In the genomic region with DNA sequence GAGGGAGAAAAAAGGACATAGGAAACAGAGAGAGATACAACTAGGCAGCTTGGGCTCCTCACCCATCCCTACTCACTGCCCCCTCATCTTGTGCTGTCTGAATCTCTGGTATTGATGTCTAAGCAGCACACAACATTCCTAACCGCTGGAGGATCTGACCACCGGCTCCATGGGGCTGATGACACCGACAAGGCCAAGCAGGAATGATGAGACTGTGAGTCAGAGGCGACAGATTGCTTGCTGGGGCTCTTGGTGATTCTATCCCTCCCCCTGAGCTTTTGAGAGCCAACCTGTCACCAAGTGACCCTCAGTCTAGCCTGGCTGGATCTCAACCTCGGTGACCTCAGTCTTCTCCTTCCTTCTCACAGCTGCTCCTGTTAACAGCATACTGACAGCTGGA, we compare ENCODE assay signal across 13 cellular contexts. TPM values are rescaled to one million over a fixed set of nuclear protein-coding genes. Genes with fewer than 3 reads are reported as not detected.
DNase-seq lines count a peak whose midpoint lies in the region; ATAC-seq, FAIRE-seq and TF ChIP-seq lines count a peak whose summit lies in the region.
"Had no signal": no experiment of that assay in that cellular context is flagged by ENCODE, and none has a peak within 500 bp of the region (broad histone marks: within the 10 kb centered on the region; RNA-seq: fewer than 3 reads in every experiment).

No MANE protein-coding gene starts in this region.

- TF ChIP-seq POLR2A in vagina (IDR thresholded peaks at IDR 0.05), result no peak

- peak overlapping the region; percentile 53; the same call in 1 of the 2 replicates for H2AFZ ChIP-seq in SK-N-SH (ENCODE audit: low read depth)

- peak overlapping the region in 1 of 2 experiments; percentile 74; a peak in 2 of 4 replicates for H3K27ac ChIP-seq in SK-N-SH (ENCODE audit: low read depth in 2 of 2, low read length in 1 of 2)
- H3K27ac ChIP-seq in vagina, result no peak overlapping the region
- H3K27ac ChIP-seq: 22Rv1, left lung, testis had no signal

- H3K9me2 ChIP-seq in SK-N-SH, result no peaks in the 10 kb centered on the region

- TF ChIP-seq CTCF in SK-N-SH (IDR thresholded peaks at IDR 0.05) (no peak), vagina (IDR thresholded peaks at IDR 0.05) (no peak)

- peak in 1 of 2 experiments; percentile 86; a peak in 2 of 4 replicates for TF ChIP-seq EP300 in SK-N-SH (IDR thresholded peaks at IDR 0.05; ENCODE audit: borderline replicate concordance in 1 of 2, low read depth in 1 of 2, low read length in 1 of 2)

- peak overlapping the region; percentile 53 for H3K9ac ChIP-seq in SK-N-SH

- no peaks in the 10 kb centered on the region for H3K36me3 ChIP-seq in SK-N-SH (replicated peaks in 1 of 2; ENCODE audit: control insufficient read depth in 1 of 2, insufficient read depth in 2 of 2, low read length in 1 of 2)
- H3K36me3 ChIP-seq in vagina, result no peaks in the 10 kb centered on the region
- H3K36me3 ChIP-seq: left lung had no signal

- H3K4me2 ChIP-seq in SK-N-SH, result peak overlapping the region; percentile 19

- 13% methylated on average over 3 of the region's 5 CpGs for WGBS in SK-N-SH (ENCODE audit: low lambda C conversion rate)

- H3K27me3 ChIP-seq in SK-N-SH (ENCODE audit: insufficient read depth) (no peaks in the 10 kb centered on the region), vagina (no peaks in the 10 kb centered on the region)
- H3K27me3 ChIP-seq: testis had no signal

- intact Hi-C loops in vagina (cut with DNase I), result no loop called here

- peak; percentile 1 for DNase-seq in DMS 273 (lab: John Stamatoyannopoulos, UW; ENCODE audit: unreplicated experiment)
- no peak for DNase-seq in DMS 273 treated with DMSO at 0.1 percent for 48 hours (lab: John Stamatoyannopoulos, UW)
- no peak for DNase-seq in SK-N-SH
- DNase-seq in fibroblast of peridontal ligament (ENCODE audit: extremely low read depth), result peak; percentile 54
- DNase-seq in urothelium cell line (ENCODE audit: low spot score), result peak; percentile 64
- no peak for DNase-seq in NCI-H2081 treated with DMSO at 0.1 percent for 48 hours (lab: John Stamatoyannopoulos, UW)
- DNase-seq in vagina (ENCODE audit: extremely low spot score in 2 of 2), result no peak
- DNase-seq: activated naive CD8-positive, alpha-beta T cell treated with anti-CD3 and anti-CD28 coated beads for 36 hours; left lung; testis had no signal

- H3K4me1 ChIP-seq in SK-N-SH (ENCODE audit: control insufficient read depth in 1 of 2, insufficient read depth in 2 of 2, low read depth in 1 of 2, low read length in 1 of 2), result peaks cover 3 to 38% of the 10 kb centered on the region in 2 experiments; a peak in 3 of 4 replicates
- peaks cover 8% of the 10 kb centered on the region for H3K4me1 ChIP-seq in vagina
- H3K4me1 ChIP-seq: left lung, testis had no signal

- POLR2A ChIA-PET in SK-N-SH (lab: Yijun Ruan, JAX), result no interaction called here

- H3K9me3 ChIP-seq in SK-N-SH (no peaks in the 10 kb centered on the region), vagina (no peaks in the 10 kb centered on the region)
- H3K9me3 ChIP-seq: left lung, testis had no signal

- peaks cover 7% of the 10 kb centered on the region for H3F3A ChIP-seq in SK-N-SH (replicated peaks; ENCODE audit: insufficient read depth)

- FAIRE-seq in urothelium cell line (lab: Jason Lieb, UNC), result peak; percentile 68
- FAIRE-seq: D721Med had no signal

- no peaks in the 10 kb centered on the region for H4K20me1 ChIP-seq in SK-N-SH (ENCODE audit: insufficient read depth)

- no peak for ATAC-seq in GM18873 (IDR thresholded peaks at IDR 0.05; ENCODE audit: low FRiP score, unreplicated experiment)
- ATAC-seq: left lung had no signal

- no peak overlapping the region for H3K4me3 ChIP-seq in SK-N-SH (ENCODE audit: low read depth in 2 of 2, low read length in 1 of 2)
- H3K4me3 ChIP-seq in vagina, result no peak overlapping the region
- H3K4me3 ChIP-seq: left lung, testis had no signal

- no peaks in the 10 kb centered on the region for H3K79me2 ChIP-seq in SK-N-SH (ENCODE audit: insufficient read depth)

- no peak for TF ChIP-seq RAD21 in SK-N-SH (IDR thresholded peaks at IDR 0.05; ENCODE audit: low read length)

- CTCF ChIA-PET in SK-N-SH (lab: Yijun Ruan, JAX), result no interaction called here

TF ChIP-seq in SK-N-SH, 30 proteins besides CTCF, POLR2A, EP300 and RAD21 (continues in another document):
- TF ChIP-seq TCF12 (IDR thresholded peaks at IDR 0.05) (peak; percentile 78), NFIC (IDR thresholded peaks at IDR 0.05; ENCODE audit: borderline replicate concordance) (peak; percentile 69; the same call in 1 of the 2 replicates), JUND (IDR thresholded peaks at IDR 0.05) (peak; percentile 61), TEAD4 (IDR thresholded peaks at IDR 0.05; ENCODE audit: borderline replicate concordance, insufficient read depth) (0 out of 2 replicates have a peak, but pooled peaks have one; percentile 40), REST (IDR thresholded peaks at IDR 0.05; ENCODE audit: low read depth, low read length) (no peak), FOSL2 (IDR thresholded peaks at IDR 0.05; ENCODE audit: borderline replicate concordance, low read depth) (peak; percentile 82), EZH2phosphoT487 (IDR thresholded peaks at IDR 0.05; ENCODE audit: borderline replicate concordance, low read depth) (no peak), YY1 (IDR thresholded peaks at IDR 0.05; ENCODE audit: low read depth) (no peak), PBX3 (IDR thresholded peaks at IDR 0.05) (peak; percentile 79), RXRA (IDR thresholded peaks at IDR 0.05; ENCODE audit: borderline replicate concordance, low read depth) (peak; percentile 62; the same call in 1 of the 2 replicates), FOXJ3 (CRISPR knock-in tag; IDR thresholded peaks at IDR 0.05) (no peak), CHD2 (IDR thresholded peaks at IDR 0.05; ENCODE audit: low read length, partially characterized antibody) (no peak)
- TF ChIP-seq, protein P1, sequence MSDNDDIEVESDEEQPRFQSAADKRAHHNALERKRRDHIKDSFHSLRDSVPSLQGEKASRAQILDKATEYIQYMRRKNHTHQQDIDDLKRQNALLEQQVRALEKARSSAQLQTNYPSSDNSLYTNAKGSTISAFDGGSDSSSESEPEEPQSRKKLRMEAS (IDR thresholded peaks at IDR 0.05; ENCODE audit: low read depth), result peak; percentile 51; the same call in 1 of the 2 replicates
- TF ChIP-seq, protein P2, sequence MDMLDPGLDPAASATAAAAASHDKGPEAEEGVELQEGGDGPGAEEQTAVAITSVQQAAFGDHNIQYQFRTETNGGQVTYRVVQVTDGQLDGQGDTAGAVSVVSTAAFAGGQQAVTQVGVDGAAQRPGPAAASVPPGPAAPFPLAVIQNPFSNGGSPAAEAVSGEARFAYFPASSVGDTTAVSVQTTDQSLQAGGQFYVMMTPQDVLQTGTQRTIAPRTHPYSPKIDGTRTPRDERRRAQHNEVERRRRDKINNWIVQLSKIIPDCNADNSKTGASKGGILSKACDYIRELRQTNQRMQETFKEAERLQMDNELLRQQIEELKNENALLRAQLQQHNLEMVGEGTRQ (IDR thresholded peaks at IDR 0.05; ENCODE audit: borderline replicate concordance, low read depth, low read length), result no peak

RNA-seq across cellular contexts. Expression of gene PAMR1, which starts 13.8 kb away (rescaled TPM):
- polyA plus RNA-seq in SK-N-SH (2012; rRNA removed), result 0.31 and 0.42 TPM in 2 replicates
- 0.21 and 0.30 TPM in 2 replicates for polyA plus RNA-seq in SK-N-SH (2012; cell fraction: cytosol; rRNA removed)
- polyA plus RNA-seq in SK-N-SH (2012; cell fraction: nucleus; rRNA removed), result 1.2 and 1.6 TPM in 2 replicates
- 46.7 TPM for total RNA-seq in vagina
- total RNA-seq: activated naive CD8-positive, alpha-beta T cell treated with anti-CD3 and anti-CD28 coated beads for 36 hours had no signal

Comparison
In these comparisons a context has a peak if more than half of its experiments do, and no peak if none do; other contexts are left out.
1. DNase-seq: peak in DMS 273 (single experiment), fibroblast of peridontal ligament (single experiment) and urothelium cell line (single experiment); none in DMS 273 treated with DMSO at 0.1 percent for 48 hours (single experiment), SK-N-SH (single experiment), NCI-H2081 treated with DMSO at 0.1 percent for 48 hours (single experiment) and vagina (0 of 2).